ENCODE assay signal across 1 cellular context in genomic region chr6:99424761-99425646, GRCh38.
TF ChIP-seq lines count a peak whose summit lies in the region.

Gene PNISR, minus strand, starts transcription at chr6:99425308. Its CDS starts 10,649 bp downstream, at chr6:99414659.

TF ChIP-seq in HepG2, 621 proteins besides CTCF, POLR2A, EP300 and RAD21 (continued from another document and continues in another):
- TF ChIP-seq PHF20 (CRISPR knock-in tag; IDR thresholded peaks at IDR 0.05) (peak; percentile 70), MED8 (CRISPR knock-in tag; IDR thresholded peaks at IDR 0.05; ENCODE audit: insufficient replicate concordance) (peak; percentile 39), TRIM22 (IDR thresholded peaks at IDR 0.05) (no peak), NAIF1 (CRISPR knock-in tag; IDR thresholded peaks at IDR 0.05; ENCODE audit: borderline replicate concordance) (peak; percentile 99), ESRRA (CRISPR knock-in tag; IDR thresholded peaks at IDR 0.05; ENCODE audit: low read depth) (no peak), ZNF530 (CRISPR knock-in tag; IDR thresholded peaks at IDR 0.05; ENCODE audit: low read depth) (no peak), NR2F6 (IDR thresholded peaks at IDR 0.05) (no peak), NR2F6 (CRISPR knock-in tag; IDR thresholded peaks at IDR 0.05) (no peak), NCOA1 (CRISPR knock-in tag; IDR thresholded peaks at IDR 0.05) (no peak; the same call in 1 of the 2 replicates), ATF7 (IDR thresholded peaks at IDR 0.05) (no peak), ATF7 (CRISPR knock-in tag; IDR thresholded peaks at IDR 0.05) (no peak), ZNF513 (CRISPR knock-in tag; conservative IDR thresholded peaks at IDR 0.05) (no peak), XRCC5 (optimal IDR thresholded peaks at IDR 0.05; ENCODE audit: low read length) (no peak), SP1 (IDR thresholded peaks at IDR 0.05) (no peak), SP1 (CRISPR knock-in tag; IDR thresholded peaks at IDR 0.05) (no peak), NFKBIZ (CRISPR knock-in tag; IDR thresholded peaks at IDR 0.05) (no peak), TP53 (CRISPR knock-in tag; conservative IDR thresholded peaks at IDR 0.05) (0 out of 2 replicates have a peak, but pooled peaks have one; percentile 18), ZFP37 (CRISPR knock-in tag; IDR thresholded peaks at IDR 0.05; ENCODE audit: borderline replicate concordance) (no peak), SYNCRIP (IDR thresholded peaks at IDR 0.05; ENCODE audit: insufficient read depth, low read depth, low read length) (no peak), ZKSCAN1 (IDR thresholded peaks at IDR 0.05; ENCODE audit: low read length) (no peak), ZBTB26 (CRISPR knock-in tag; IDR thresholded peaks at IDR 0.05; ENCODE audit: borderline replicate concordance) (no peak), CAMTA2 (CRISPR knock-in tag; IDR thresholded peaks at IDR 0.05; ENCODE audit: borderline replicate concordance) (no peak), NFYC (CRISPR knock-in tag; IDR thresholded peaks at IDR 0.05) (no peak), HCFC1 (IDR thresholded peaks at IDR 0.05; ENCODE audit: low read depth, low read length) (peak; percentile 75; the same call in 1 of the 2 replicates), CEBPZ (IDR thresholded peaks at IDR 0.05; ENCODE audit: low read length) (no peak), ZNF460 (CRISPR knock-in tag; IDR thresholded peaks at IDR 0.05; ENCODE audit: borderline replicate concordance) (no peak), SMAD9 (CRISPR knock-in tag; IDR thresholded peaks at IDR 0.05) (no peak), ZNF773 (CRISPR knock-in tag; IDR thresholded peaks at IDR 0.05; ENCODE audit: borderline replicate concordance) (0 out of 2 replicates have a peak, but pooled peaks have one; percentile 28), ZNF468 (CRISPR knock-in tag; IDR thresholded peaks at IDR 0.05) (0 out of 2 replicates have a peak, but pooled peaks have one; percentile 34), ZBTB33 (CRISPR knock-in tag; IDR thresholded peaks at IDR 0.05) (no peak), ZNF646 (CRISPR knock-in tag; IDR thresholded peaks at IDR 0.05) (no peak), E2F2 (CRISPR knock-in tag; IDR thresholded peaks at IDR 0.05; ENCODE audit: borderline replicate concordance) (no peak), ZFP62 (CRISPR knock-in tag; IDR thresholded peaks at IDR 0.05) (no peak), IKZF4 (CRISPR knock-in tag; IDR thresholded peaks at IDR 0.05; ENCODE audit: borderline replicate concordance, low read depth, not compliant biosample characterization) (no peak), ELF1 (CRISPR knock-in tag; IDR thresholded peaks at IDR 0.05) (peak; percentile 53; the same call in 1 of the 2 replicates), HNF1A (IDR thresholded peaks at IDR 0.05; ENCODE audit: low read depth) (no peak), HNF1A (CRISPR knock-in tag; IDR thresholded peaks at IDR 0.05; ENCODE audit: borderline replicate concordance) (no peak), RBFOX2 (IDR thresholded peaks at IDR 0.05; ENCODE audit: low read depth, low read length) (peak; percentile 68), ZFAT (CRISPR knock-in tag; conservative IDR thresholded peaks at IDR 0.05) (no peak)
